ENCODE assay signal across 24 cellular contexts in the genomic region with DNA sequence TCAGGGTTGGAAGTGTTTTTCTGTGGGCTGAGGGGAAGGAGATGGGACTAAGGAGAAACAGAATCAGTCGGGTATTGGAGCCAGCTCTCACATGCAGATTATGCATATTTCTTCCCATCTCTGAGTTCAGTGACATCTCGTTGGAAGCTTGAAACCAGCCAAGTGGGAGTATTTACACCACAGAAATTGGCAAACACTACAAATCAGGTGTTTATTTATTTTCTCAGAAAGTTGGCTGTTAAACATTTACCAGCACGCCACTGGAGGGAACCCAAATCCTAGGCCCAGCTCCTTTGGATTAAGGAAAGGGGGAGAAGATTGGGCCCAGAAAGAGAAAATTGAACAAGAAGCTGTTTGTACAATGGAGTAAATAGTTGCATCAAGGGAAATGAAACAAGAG.
"Had no signal": no experiment of that assay in that cellular context is flagged by ENCODE, and none has a peak within 500 bp of the region (broad histone marks: within the 10 kb centered on the region; RNA-seq: fewer than 3 reads in every experiment).

No MANE protein-coding gene starts in this region.

- H3K4me3 ChIP-seq: dorsolateral prefrontal cortex, gastrocnemius medialis, heart left ventricle, hepatocyte, left lung, right lobe of liver, thoracic aorta, tibial nerve, upper lobe of left lung, uterus had no signal

- H3K27ac Mint-ChIP-seq: progenitor cell of endocrine pancreas; stimulated activated naive B cell treated with anti-CD40 and anti-IgM and Interleukin-4, amounts not matched to agents 10 μg/mL and 1 μg/mL and 100 μg/mL, for 72 hours; stimulated activated naive CD8-positive, alpha-beta T cell treated with anti-CD3 and anti-CD28 coated beads, Interleukin-15, Interleukin-2, amounts not matched to agents 100 ng/mL and 50 ng/mL, for 24 hours had no signal

- DNase-seq: effector CD4-positive, alpha-beta T cell; foreskin fibroblast; gastrocnemius medialis; heart left ventricle; left lung; mesendoderm; midbrain; naive thymus-derived CD4-positive, alpha-beta T cell; small intestine; stimulated activated CD4-positive, alpha-beta T cell treated with anti-CD3 and anti-CD28 coated beads, Interleukin-15, amount 100 ng/mL, for 24 hours; stimulated activated CD4-positive, alpha-beta T cell treated with anti-CD3 and anti-CD28 coated beads, Interleukin-2, amount 100 ng/mL, for 48 hours; stimulated activated naive B cell treated with anti-CD40 and anti-IgM and Interleukin-4, amounts not matched to agents 10 μg/mL and 1 μg/mL and 100 μg/mL, for 72 hours; upper lobe of left lung; uterus had no signal

- H3K9me3 Mint-ChIP-seq: naive thymus-derived CD4-positive, alpha-beta T cell; stimulated activated naive B cell treated with anti-CD40 and anti-IgM and Interleukin-4, amounts not matched to agents 10 μg/mL and 1 μg/mL and 100 μg/mL, for 72 hours; stimulated activated naive CD8-positive, alpha-beta T cell treated with anti-CD3 and anti-CD28 coated beads, Interleukin-15, Interleukin-2, amounts not matched to agents 100 ng/mL and 50 ng/mL, for 24 hours had no signal

- H3K4me1 ChIP-seq: heart left ventricle, parathyroid adenoma, right lobe of liver, tibial nerve, upper lobe of left lung, uterus had no signal

- H3K4me2 ChIP-seq: hepatocyte had no signal

- H3K4me3 Mint-ChIP-seq: naive thymus-derived CD4-positive, alpha-beta T cell; stimulated activated naive B cell treated with anti-CD40 and anti-IgM and Interleukin-4, amounts not matched to agents 10 μg/mL and 1 μg/mL and 100 μg/mL, for 72 hours; stimulated activated naive CD8-positive, alpha-beta T cell treated with anti-CD3 and anti-CD28 coated beads, Interleukin-15, Interleukin-2, amounts not matched to agents 100 ng/mL and 50 ng/mL, for 24 hours had no signal

- H3K79me2 ChIP-seq: hepatocyte, parathyroid adenoma had no signal

- H2AFZ ChIP-seq: hepatocyte, parathyroid adenoma had no signal

- H3K27ac ChIP-seq: dorsolateral prefrontal cortex, gastrocnemius medialis, heart left ventricle, hepatocyte, left lung, neutrophil, parathyroid adenoma, right lobe of liver, thoracic aorta, tibial nerve, upper lobe of left lung, uterus had no signal

- H3K9me3 ChIP-seq: gastrocnemius medialis, heart left ventricle, left lung, neutrophil, right lobe of liver, thoracic aorta, tibial nerve, upper lobe of left lung, uterus had no signal

- H3K27me3 ChIP-seq: gastrocnemius medialis, hepatocyte, neutrophil, right lobe of liver, tibial nerve, upper lobe of left lung, uterus had no signal

- H3K9ac ChIP-seq: parathyroid adenoma had no signal

- H3K27me3 Mint-ChIP-seq: naive thymus-derived CD4-positive, alpha-beta T cell; stimulated activated naive CD8-positive, alpha-beta T cell treated with anti-CD3 and anti-CD28 coated beads, Interleukin-15, Interleukin-2, amounts not matched to agents 100 ng/mL and 50 ng/mL, for 24 hours had no signal

- H3K36me3 Mint-ChIP-seq: naive thymus-derived CD4-positive, alpha-beta T cell; stimulated activated naive B cell treated with anti-CD40 and anti-IgM and Interleukin-4, amounts not matched to agents 10 μg/mL and 1 μg/mL and 100 μg/mL, for 72 hours had no signal

- FAIRE-seq: colon, small intestine had no signal

- H3K36me3 ChIP-seq: gastrocnemius medialis, heart left ventricle, left lung, neutrophil, right lobe of liver, thoracic aorta, tibial nerve, upper lobe of left lung, uterus had no signal

- H3K4me1 Mint-ChIP-seq: naive thymus-derived CD4-positive, alpha-beta T cell; stimulated activated naive B cell treated with anti-CD40 and anti-IgM and Interleukin-4, amounts not matched to agents 10 μg/mL and 1 μg/mL and 100 μg/mL, for 72 hours had no signal
